ENCODE assay signal across 8 cellular contexts in genomic region chr7:100158229-100159098, GRCh38. TPM values are rescaled to one million over a fixed set of nuclear protein-coding genes. Genes with fewer than 3 reads are reported as not detected.
DNase-seq lines count a peak whose midpoint lies in the region; ATAC-seq, FAIRE-seq and TF ChIP-seq lines count a peak whose summit lies in the region.

Gene TRAPPC14, minus strand, starts transcription at chr7:100158723. Its CDS starts 224 bp downstream, at chr7:100158499.

- TF ChIP-seq POLR2A in GM12891 (IDR thresholded peaks at IDR 0.05; ENCODE audit: low read depth, low read length), result 0 out of 2 replicates have a peak, but pooled peaks have one; percentile 60

- peaks cover 29% of the 10 kb centered on the region for H3K36me3 Mint-ChIP-seq in T-helper 2 cell treated with Interferon-gamma antibody and Interleukin-4, amounts not matched to agents 5 μg/mL and 100 μg/mL, for 36 hours (ENCODE audit: low read depth)

- H3K27ac ChIP-seq in angular gyrus (ENCODE audit: low read depth, low read length) (peak within 1 kb of the TSS; percentile 22), right atrium auricular region (peak within 1 kb of the TSS; percentile 72 to 80), psoas muscle (peak within 1 kb of the TSS; percentile 86), urinary bladder (ENCODE audit: low read depth) (peak within 1 kb of the TSS; percentile 79)

- peak; percentile 98 for DNase-seq in GM12891 (ENCODE audit: insufficient read length, low spot score)
- peak; percentile 73 for DNase-seq in NCI-H187 (lab: John Stamatoyannopoulos, UW)
- peak; percentile 91 for DNase-seq in T-helper 2 cell treated with Interferon-gamma antibody and Interleukin-4, amounts not matched to agents 5 μg/mL and 100 μg/mL, for 36 hours (ENCODE audit: low spot score)
- DNase-seq in right atrium auricular region (ENCODE audit: low spot score), result peak; percentile 92
- peak; percentile 94 to 95 for DNase-seq in psoas muscle

- 0 to 1% (median 1%) methylated on average over 63 to 87 of the region's 87 CpGs for WGBS in psoas muscle, 3 donors
- WGBS in urinary bladder, result under 1% methylated on average over 87 of the region's 87 CpGs

- ATAC-seq in HG02885 (IDR thresholded peaks at IDR 0.05; ENCODE audit: poor library complexity, unreplicated experiment), result peak; percentile 85
- ATAC-seq in psoas muscle, result peak; percentile 84 to 93 (median 88)

- H3K4me3 Mint-ChIP-seq in T-helper 2 cell treated with Interferon-gamma antibody and Interleukin-4, amounts not matched to agents 5 μg/mL and 100 μg/mL, for 36 hours, result peak within 1 kb of the TSS; percentile 89

- peak within 1 kb of the TSS; percentile 75 for H3K27ac Mint-ChIP-seq in T-helper 2 cell treated with Interferon-gamma antibody and Interleukin-4, amounts not matched to agents 5 μg/mL and 100 μg/mL, for 36 hours

- H3K4me1 ChIP-seq in right atrium auricular region (peaks cover 0 to 22% of the 10 kb centered on the region in 2 donors), psoas muscle (peaks cover 12% of the 10 kb centered on the region), urinary bladder (ENCODE audit: insufficient read depth) (peaks cover 3% of the 10 kb centered on the region)

- FAIRE-seq in GM12891 (lab: Jason Lieb, UNC), result peak; percentile 71

- peaks cover 32% of the 10 kb centered on the region for H3K36me3 ChIP-seq in right atrium auricular region
- H3K36me3 ChIP-seq in psoas muscle (ENCODE audit: insufficient read depth in 1 of 2, low read depth in 1 of 2), result peaks cover 4 to 37% of the 10 kb centered on the region in 2 donors
- H3K36me3 ChIP-seq in urinary bladder (ENCODE audit: insufficient read depth), result no peaks in the 10 kb centered on the region

- H3K4me3 ChIP-seq in right atrium auricular region (peak within 1 kb of the TSS; percentile 71 to 74), psoas muscle (peak within 1 kb of the TSS; percentile 93), urinary bladder (ENCODE audit: low read depth, low read length) (peak within 1 kb of the TSS; percentile 87)

- no peaks in the 10 kb centered on the region for H3K9me3 Mint-ChIP-seq in T-helper 2 cell treated with Interferon-gamma antibody and Interleukin-4, amounts not matched to agents 5 μg/mL and 100 μg/mL, for 36 hours

- no peaks in the 10 kb centered on the region for H3K27me3 ChIP-seq in right atrium auricular region
- no peaks in the 10 kb centered on the region for H3K27me3 ChIP-seq in psoas muscle (ENCODE audit: insufficient read depth in 3 of 3, low read length in 2 of 3)

- no peak for TF ChIP-seq CTCF in right atrium auricular region (IDR thresholded peaks at IDR 0.05)
- TF ChIP-seq CTCF in psoas muscle (IDR thresholded peaks at IDR 0.05), result no peak

- intact Hi-C loops in psoas muscle (cut with DNase I), result loop anchor here in 1 of 2 donors (10.0 kb wide), 1 partner anchor 56 kb away; the partner anchor contains the start of gene PVRIG

- H3K9me3 ChIP-seq in right atrium auricular region (no peaks in the 10 kb centered on the region), psoas muscle (no peaks in the 10 kb centered on the region)

- no peaks in the 10 kb centered on the region for H3K27me3 Mint-ChIP-seq in T-helper 2 cell treated with Interferon-gamma antibody and Interleukin-4, amounts not matched to agents 5 μg/mL and 100 μg/mL, for 36 hours (ENCODE audit: low read depth)

- H3K4me1 Mint-ChIP-seq in T-helper 2 cell treated with Interferon-gamma antibody and Interleukin-4, amounts not matched to agents 5 μg/mL and 100 μg/mL, for 36 hours (ENCODE audit: low read depth), result peaks cover 22% of the 10 kb centered on the region

TF ChIP-seq in GM12891, 5 proteins besides CTCF, POLR2A, EP300 and RAD21:
- no peak for TF ChIP-seq POU2F2 (IDR thresholded peaks at IDR 0.05; ENCODE audit: low read depth, low read length)
- TF ChIP-seq TAF1 (IDR thresholded peaks at IDR 0.05; ENCODE audit: low read depth, low read length), result peak; percentile 40; the same call in 1 of the 2 replicates
- peak; percentile 17 for TF ChIP-seq PAX5 (IDR thresholded peaks at IDR 0.05; ENCODE audit: insufficient read depth, low read length, severe bottlenecking)
- peak; percentile 75 for TF ChIP-seq SPI1 (IDR thresholded peaks at IDR 0.05; ENCODE audit: low read depth, low read length)
- peak; percentile 45; the same call in 1 of the 2 replicates for TF ChIP-seq POLR2AphosphoS5 (IDR thresholded peaks at IDR 0.05; ENCODE audit: low read depth, low read length)

RNA-seq across cellular contexts. Expression of gene TRAPPC14, which starts in this region (rescaled TPM):
- 12.7 TPM for polyA plus RNA-seq in GM12891 (2012; ENCODE audit: low read depth, missing spikeins)
- total RNA-seq in right atrium auricular region (1 to 10 TPM; 5.1 to 8.3 TPM), psoas muscle (10 to 100 TPM in 1 of 4 donors, 1 to 10 TPM in 3; 4.1 to 14.2 (median 7.4) TPM), urinary bladder (5.4 TPM)
- polyA plus RNA-seq in psoas muscle (10 to 100 TPM in 1 of 3 donors, 1 to 10 TPM in 2; 5.2 to 13.1 (median 9.8) TPM), urinary bladder (11.6 TPM)

Comparison
In these comparisons a context has a peak if more than half of its experiments do, and no peak if none do; other contexts are left out.
1. Peak in every context shown above with its lines: DNase-seq, ATAC-seq, H3K4me3 ChIP-seq and H3K27ac ChIP-seq.
2. H3K27ac ChIP-seq: peak in every context shown above with its lines; median percentile 86 in psoas muscle; 79 in urinary bladder; 76 in right atrium auricular region; 22 in angular gyrus.